ENCODE assay signal across 8 cellular contexts in genomic region chr6:105991561-105992314, GRCh38.
A peak's percentile ranks its signal among the peaks of the same experiment; 100 is the strongest.
DNase-seq lines count a peak whose midpoint lies in the region; ATAC-seq and TF ChIP-seq lines count a peak whose summit lies in the region.

No MANE protein-coding gene starts in this region.

- H3K27me3 Mint-ChIP-seq in Calu3 (ENCODE audit: unreplicated experiment): peaks cover 47% of the 10 kb centered on the region
- peaks cover 47 to 76% (median 66%) of the 10 kb centered on the region in 5 donors for H3K27me3 Mint-ChIP-seq in naive thymus-derived CD8-positive, alpha-beta T cell

- intact Hi-C loops in Calu3 (cut with micrococcal nuclease; ENCODE audit: unreplicated experiment): loop anchor here (5.0 kb wide), 1 partner anchor 199 kb away; no protein-coding TSS in a partner anchor

- no peaks in the 10 kb centered on the region for H3K4me1 Mint-ChIP-seq in Calu3 (ENCODE audit: low read depth, unreplicated experiment)
- peaks cover 17 to 35% (median 25%) of the 10 kb centered on the region in 4 donors for H3K4me1 Mint-ChIP-seq in naive thymus-derived CD8-positive, alpha-beta T cell

- DNase-seq in Calu3 (peak; percentile 7), T-helper 9 cell (peak; percentile 27), DMS114 treated with DMSO at 0.1 percent for 48 hours (lab: John Stamatoyannopoulos, UW; ENCODE audit: unreplicated experiment) (no peak)
- peak; percentile 15 for DNase-seq in effector CD4-positive, alpha-beta T cell
- peak in 3 of 10 donors; percentile 31 to 62 (median 33) for DNase-seq in naive thymus-derived CD8-positive, alpha-beta T cell

- H3K36me3 Mint-ChIP-seq in Calu3 (ENCODE audit: insufficient read depth, unreplicated experiment): peaks cover 34% of the 10 kb centered on the region
- peaks cover 0 to 5% (median 0%) of the 10 kb centered on the region in 3 donors for H3K36me3 Mint-ChIP-seq in naive thymus-derived CD8-positive, alpha-beta T cell

- H3K27ac Mint-ChIP-seq in Calu3 (ENCODE audit: unreplicated experiment): peak overlapping the region; percentile 70
- peak overlapping the region; percentile 83 to 96 (median 89) for H3K27ac Mint-ChIP-seq in naive thymus-derived CD8-positive, alpha-beta T cell

- H3K9me3 Mint-ChIP-seq in Calu3 (ENCODE audit: low read depth, unreplicated experiment): no peaks in the 10 kb centered on the region
- peaks cover 0 to 5% (median 0%) of the 10 kb centered on the region in 9 donors for H3K9me3 Mint-ChIP-seq in naive thymus-derived CD8-positive, alpha-beta T cell

- TF ChIP-seq CTCF in Calu3 (IDR thresholded peaks at IDR 0.05; ENCODE audit: unreplicated experiment): no peak

- ATAC-seq in GM19452 (IDR thresholded peaks at IDR 0.05; ENCODE audit: unreplicated experiment): peak; percentile 39
- ATAC-seq in HG03457 (IDR thresholded peaks at IDR 0.05; ENCODE audit: unreplicated experiment): peak; percentile 20
- ATAC-seq in naive thymus-derived CD8-positive, alpha-beta T cell: peak; percentile 35 to 50
- no peak for ATAC-seq in GM19324 (IDR thresholded peaks at IDR 0.05; ENCODE audit: low FRiP score, unreplicated experiment)

- no TSS peak for BruUV-seq in Calu3 (replicated peaks; lab: Mats Ljungman, UMichigan)

- POLR2A ChIA-PET in naive thymus-derived CD8-positive, alpha-beta T cell (lab: Charles Lee): interaction anchor here (1.2 to 3.0 kb wide), 4 partner anchors 8 to 106 kb away, joined by 3 to 18 read pairs (median 8); partner anchors contain the start of gene PRDM1

- CTCF ChIA-PET in Calu3 (lab: Charles Lee): interaction anchor here (0.5 to 1.2 kb wide), 7 partner anchors 23 to 1062 kb away, joined by 3 to 7 read pairs (median 3); no protein-coding TSS in a partner anchor

- H3K4me3 Mint-ChIP-seq in Calu3 (ENCODE audit: low read depth, unreplicated experiment): peak overlapping the region; percentile 87
- H3K4me3 Mint-ChIP-seq in naive thymus-derived CD8-positive, alpha-beta T cell: peak overlapping the region; percentile 88 to 98 (median 92)
